1 cellular context compared by ENCODE assay signal in genomic region chr1:153959454-153959853, GRCh38.
A peak's percentile ranks its signal among the peaks of the same experiment; 100 is the strongest.
TF ChIP-seq lines count a peak whose summit lies in the region.

No MANE protein-coding gene starts in this region.

TF ChIP-seq in HepG2, 621 proteins besides CTCF, POLR2A, EP300 and RAD21:
- TF ChIP-seq RBFOX2 (IDR thresholded peaks at IDR 0.05; ENCODE audit: low read depth, low read length) (0 out of 2 replicates have a peak, but pooled peaks have one; percentile 34), ZBTB33 (CRISPR knock-in tag; IDR thresholded peaks at IDR 0.05) (peak; percentile 39; the same call in 1 of the 2 replicates), SKIL (CRISPR knock-in tag; IDR thresholded peaks at IDR 0.05; ENCODE audit: borderline replicate concordance) (no peak)
